In genomic region chr4:3128976-3129375, GRCh38 we compare ENCODE assay signal across 29 cellular contexts. TPM values are rescaled to one million over a fixed set of nuclear protein-coding genes. Genes with fewer than 3 reads are reported as not detected.
"Had no signal": no experiment of that assay in that cellular context is flagged by ENCODE, and none has a peak within 500 bp of the region (broad histone marks: within the 10 kb centered on the region; RNA-seq: fewer than 3 reads in every experiment).

No MANE protein-coding gene starts in this region.

- H3K27me3 Mint-ChIP-seq: activated T-cell treated with anti-CD3 and anti-CD28 coated beads, Interleukin-2, amount 50 U/mL, for 24 hours; effector memory CD8-positive, alpha-beta T cell; naive B cell had no signal

- H3K9me3 Mint-ChIP-seq: activated T-cell treated with anti-CD3 and anti-CD28 coated beads, Interleukin-2, amount 50 U/mL, for 24 hours; activated T-helper 2 cell treated with anti-CD3 and anti-CD28 coated beads, Interferon-gamma antibody, Interleukin-2, Interleukin-4, amounts not matched to agents 10 μg/mL and 5 μg/mL and 100 μg/mL, durations not matched to agents 14 hours and 24 hours and 36 hours; effector memory CD8-positive, alpha-beta T cell; naive B cell; neural progenitor cell had no signal

- H3K4me3 ChIP-seq: ascending aorta, gastroesophageal sphincter, heart left ventricle, left ventricle myocardium inferior, neural progenitor cell, prostate gland, right atrium auricular region, tibial nerve had no signal

- DNase-seq: activated CD4-positive, alpha-beta T cell treated with anti-CD3 and anti-CD28 coated beads for 48 hours; activated CD4-positive, CD25-positive, alpha-beta regulatory T cell; activated CD8-positive, alpha-beta T cell treated with anti-CD3 and anti-CD28 coated beads, Interleukin-2, amount 10 ng/mL, durations not matched to agents 7 days and 5 days; activated naive CD4-positive, alpha-beta T cell treated with Interleukin-2 at 50 U/mL for 16 hours; activated T-cell treated with anti-CD3 and anti-CD28 coated beads, Interleukin-2, amount 50 U/mL, for 24 hours; effector memory CD8-positive, alpha-beta T cell; heart left ventricle; kidney glomerular epithelial cell; left ventricle myocardium inferior; mammary epithelial cell; naive B cell; stimulated activated naive CD8-positive, alpha-beta T cell treated with anti-CD3 and anti-CD28 coated beads, Interleukin-15, Interleukin-2, amounts not matched to agents 100 U/mL and 50 U/mL, for 24 hours; substantia nigra; SW 1271; T-helper 2 cell had no signal

- H3K9me3 ChIP-seq: ascending aorta, gastroesophageal sphincter, heart left ventricle, left ventricle myocardium inferior, prostate gland, right atrium auricular region, tibial nerve had no signal

- H3K27ac Mint-ChIP-seq: activated CD8-positive, alpha-beta T cell treated with anti-CD3 and anti-CD28 coated beads, Interleukin-2, amount 10 ng/mL, durations not matched to agents 7 days and 5 days; activated T-cell treated with anti-CD3 and anti-CD28 coated beads, Interleukin-2, amount 50 U/mL, for 24 hours; activated T-helper 2 cell treated with anti-CD3 and anti-CD28 coated beads, Interferon-gamma antibody, Interleukin-2, Interleukin-4, amounts not matched to agents 10 μg/mL and 5 μg/mL and 100 μg/mL, durations not matched to agents 14 hours and 24 hours and 36 hours; effector memory CD8-positive, alpha-beta T cell; neural progenitor cell had no signal

- H3K4me3 Mint-ChIP-seq: activated CD8-positive, alpha-beta T cell treated with anti-CD3 and anti-CD28 coated beads, Interleukin-2, amount 10 ng/mL, durations not matched to agents 7 days and 5 days; activated T-cell treated with anti-CD3 and anti-CD28 coated beads, Interleukin-2, amount 50 U/mL, for 24 hours; effector memory CD8-positive, alpha-beta T cell; naive B cell; neural progenitor cell had no signal

- H3K27ac ChIP-seq: ascending aorta, gastroesophageal sphincter, heart left ventricle, left ventricle myocardium inferior, neural progenitor cell, prostate gland, right atrium auricular region, tibial nerve had no signal

- H3K4me2 ChIP-seq: neural progenitor cell had no signal

- H3K27me3 ChIP-seq: ascending aorta, gastroesophageal sphincter, heart left ventricle, neural progenitor cell, right atrium auricular region, tibial nerve had no signal

- H2AFZ ChIP-seq: neural progenitor cell had no signal

- H3K4me1 Mint-ChIP-seq: neural progenitor cell had no signal

- H3K4me1 ChIP-seq: ascending aorta, neural progenitor cell, prostate gland had no signal

- H3K9ac ChIP-seq: neural progenitor cell had no signal

- ATAC-seq: activated CD8-positive, alpha-beta T cell treated with anti-CD3 and anti-CD28 coated beads, Interleukin-2, amount 10 ng/mL, durations not matched to agents 7 days and 5 days; effector memory CD8-positive, alpha-beta T cell; gastroesophageal sphincter; heart left ventricle; stimulated activated naive CD8-positive, alpha-beta T cell treated with anti-CD3 and anti-CD28 coated beads, Interleukin-15, Interleukin-2, amounts not matched to agents 100 U/mL and 50 U/mL, for 24 hours had no signal

RNA-seq across cellular contexts. Expression of gene HTT-AS, which starts 54.6 kb away (rescaled TPM):
- total RNA-seq: activated CD8-positive, alpha-beta T cell treated with anti-CD3 and anti-CD28 coated beads, Interleukin-2, amount 10 ng/mL, durations not matched to agents 7 days and 5 days; activated T-helper 2 cell treated with anti-CD3 and anti-CD28 coated beads, Interferon-gamma antibody, Interleukin-2, Interleukin-4, amounts not matched to agents 10 μg/mL and 5 μg/mL and 100 μg/mL, durations not matched to agents 14 hours and 24 hours and 36 hours; ascending aorta; bronchial epithelial cell; chondrocyte; dermis microvascular lymphatic vessel endothelial cell; fibroblast of lung; gastroesophageal sphincter; heart left ventricle; left ventricle myocardium inferior; mammary epithelial cell; mononuclear cell; osteocyte; prostate gland; right atrium auricular region; skeletal muscle tissue; tibial nerve had no signal
- polyA plus RNA-seq: fibroblast of lung, heart left ventricle, mammary epithelial cell had no signal
